In the genomic region with DNA sequence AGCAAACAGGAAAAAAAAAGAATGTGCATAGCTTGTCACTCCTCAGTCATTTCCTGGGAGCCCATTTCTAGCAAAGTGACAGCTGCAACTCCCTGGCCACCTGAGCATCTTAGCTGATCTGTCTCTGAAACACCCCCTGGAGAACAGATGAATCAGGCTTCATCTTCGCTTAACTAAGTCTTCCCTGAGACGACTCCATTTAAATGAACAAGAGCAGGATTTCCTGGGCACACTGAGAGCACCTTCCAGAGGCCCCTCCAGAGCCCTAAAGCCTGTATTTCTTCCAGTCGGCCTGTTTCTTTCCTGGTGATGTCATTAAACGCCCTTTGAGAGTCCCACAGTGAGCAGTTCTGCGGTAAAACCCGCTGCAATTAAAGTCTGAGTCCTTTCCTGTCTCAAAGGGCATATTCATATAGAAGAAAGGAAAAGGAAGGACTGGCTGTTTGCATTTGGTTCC, we compare ENCODE assay signal across 1 cellular context.
TF ChIP-seq lines count a peak whose summit lies in the region.

No MANE protein-coding gene starts in this region.

TF ChIP-seq in IMR-90, 13 proteins besides CTCF, POLR2A, EP300 and RAD21:
- TF ChIP-seq CHD1 (IDR thresholded peaks at IDR 0.05; ENCODE audit: low read depth, low read length) (no peak), CEBPB (IDR thresholded peaks at IDR 0.05; ENCODE audit: low read depth, low read length) (no peak), RCOR1 (IDR thresholded peaks at IDR 0.05; ENCODE audit: insufficient replicate concordance, low read length) (no peak), MAFK (IDR thresholded peaks at IDR 0.05; ENCODE audit: low read depth, low read length) (no peak), RFX5 (IDR thresholded peaks at IDR 0.05; ENCODE audit: low read depth, low read length) (no peak), MXI1 (IDR thresholded peaks at IDR 0.05; ENCODE audit: borderline replicate concordance, low read depth, low read length) (no peak), FOS (IDR thresholded peaks at IDR 0.05; ENCODE audit: low read depth, low read length) (no peak), BHLHE40 (IDR thresholded peaks at IDR 0.05; ENCODE audit: low read depth, low read length) (no peak), SMC3 (IDR thresholded peaks at IDR 0.05; ENCODE audit: low read depth, low read length) (no peak), NFE2L2 (IDR thresholded peaks at IDR 0.05; ENCODE audit: low read depth, low read length) (no peak), MAZ (IDR thresholded peaks at IDR 0.05; ENCODE audit: borderline replicate concordance, low read depth, low read length) (no peak)
- TF ChIP-seq, protein P1, sequence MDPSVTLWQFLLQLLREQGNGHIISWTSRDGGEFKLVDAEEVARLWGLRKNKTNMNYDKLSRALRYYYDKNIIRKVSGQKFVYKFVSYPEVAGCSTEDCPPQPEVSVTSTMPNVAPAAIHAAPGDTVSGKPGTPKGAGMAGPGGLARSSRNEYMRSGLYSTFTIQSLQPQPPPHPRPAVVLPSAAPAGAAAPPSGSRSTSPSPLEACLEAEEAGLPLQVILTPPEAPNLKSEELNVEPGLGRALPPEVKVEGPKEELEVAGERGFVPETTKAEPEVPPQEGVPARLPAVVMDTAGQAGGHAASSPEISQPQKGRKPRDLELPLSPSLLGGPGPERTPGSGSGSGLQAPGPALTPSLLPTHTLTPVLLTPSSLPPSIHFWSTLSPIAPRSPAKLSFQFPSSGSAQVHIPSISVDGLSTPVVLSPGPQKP (IDR thresholded peaks at IDR 0.05; ENCODE audit: borderline replicate concordance, low read depth, low read length), result no peak
- TF ChIP-seq, protein P2, sequence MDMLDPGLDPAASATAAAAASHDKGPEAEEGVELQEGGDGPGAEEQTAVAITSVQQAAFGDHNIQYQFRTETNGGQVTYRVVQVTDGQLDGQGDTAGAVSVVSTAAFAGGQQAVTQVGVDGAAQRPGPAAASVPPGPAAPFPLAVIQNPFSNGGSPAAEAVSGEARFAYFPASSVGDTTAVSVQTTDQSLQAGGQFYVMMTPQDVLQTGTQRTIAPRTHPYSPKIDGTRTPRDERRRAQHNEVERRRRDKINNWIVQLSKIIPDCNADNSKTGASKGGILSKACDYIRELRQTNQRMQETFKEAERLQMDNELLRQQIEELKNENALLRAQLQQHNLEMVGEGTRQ (IDR thresholded peaks at IDR 0.05; ENCODE audit: low read depth, low read length), result no peak
